Comparison of ENCODE assay signal across 1 cellular context in genomic region chr3:34277110-34277509, GRCh38.
TF ChIP-seq lines count a peak whose summit lies in the region.

No MANE protein-coding gene starts in this region.

TF ChIP-seq in K562, 482 proteins besides CTCF, POLR2A, EP300 and RAD21 (continued from another document):
- no peak for TF ChIP-seq ZNF592 (IDR thresholded peaks at IDR 0.05)
- TF ChIP-seq FOXK1 (CRISPR knock-in tag; IDR thresholded peaks at IDR 0.05; ENCODE audit: borderline replicate concordance) = no peak
- TF ChIP-seq NCOA6 (IDR thresholded peaks at IDR 0.05) = no peak
- TF ChIP-seq CREBBP (IDR thresholded peaks at IDR 0.05; ENCODE audit: low read depth, low read length) = no peak
